19 cellular contexts compared by ENCODE assay signal in genomic region chr3:45564172-45564571, GRCh38. TPM values are rescaled to one million over a fixed set of nuclear protein-coding genes. Genes with fewer than 3 reads are reported as not detected.
DNase-seq lines count a peak whose midpoint lies in the region; ATAC-seq and TF ChIP-seq lines count a peak whose summit lies in the region.
"Had no signal": no experiment of that assay in that cellular context is flagged by ENCODE, and none has a peak within 500 bp of the region (broad histone marks: within the 10 kb centered on the region; RNA-seq: fewer than 3 reads in every experiment).

No MANE protein-coding gene starts in this region.

- H3K4me3 ChIP-seq in Caco-2 (ENCODE audit: low read depth, low read length) (no peak overlapping the region), upper lobe of right lung (no peak overlapping the region)
- H3K4me3 ChIP-seq: BLaER1, lower lobe of right lung had no signal

- no peaks in the 10 kb centered on the region for H3K36me3 ChIP-seq in Caco-2 (ENCODE audit: control insufficient read depth, insufficient read depth, low read length)
- no peaks in the 10 kb centered on the region for H3K36me3 ChIP-seq in upper lobe of right lung
- H3K36me3 ChIP-seq: BLaER1, lower lobe of right lung had no signal

- POLR2A ChIA-PET in Caco-2 (lab: Charles Lee): no interaction called here

- H3K4me3 Mint-ChIP-seq in Caco-2 (ENCODE audit: unreplicated experiment): no peak overlapping the region
- H3K4me3 Mint-ChIP-seq: activated CD4-positive, alpha-beta memory T cell treated with anti-CD3 and anti-CD28 coated beads, Interleukin-2, amount 10 ng/mL, durations not matched to agents 7 days and 5 days; nephron progenitor cell had no signal

- H3K27me3 ChIP-seq in Caco-2 (replicated peaks; ENCODE audit: control insufficient read depth, insufficient read depth, low read length): no peaks in the 10 kb centered on the region
- no peaks in the 10 kb centered on the region for H3K27me3 ChIP-seq in upper lobe of right lung
- H3K27me3 ChIP-seq: BLaER1 had no signal

- no peaks in the 10 kb centered on the region for H3K27me3 Mint-ChIP-seq in Caco-2 (ENCODE audit: insufficient read depth, unreplicated experiment)
- H3K27me3 Mint-ChIP-seq: activated CD4-positive, alpha-beta memory T cell treated with anti-CD3 and anti-CD28 coated beads, Interleukin-2, amount 10 ng/mL, durations not matched to agents 7 days and 5 days had no signal

- no peak overlapping the region for H3K27ac Mint-ChIP-seq in Caco-2 (ENCODE audit: unreplicated experiment)
- H3K27ac Mint-ChIP-seq: activated CD4-positive, alpha-beta memory T cell treated with anti-CD3 and anti-CD28 coated beads, Interleukin-2, amount 10 ng/mL, durations not matched to agents 7 days and 5 days; nephron progenitor cell had no signal

- DNase-seq in islet precursor cell (peak; percentile 7), NCI-H2081 treated with DMSO at 0.1 percent for 48 hours (lab: John Stamatoyannopoulos, UW) (no peak), Caco-2 (no peak), upper lobe of right lung (no peak)
- DNase-seq: activated CD4-positive, alpha-beta memory T cell treated with anti-CD3 and anti-CD28 coated beads, Interleukin-2, amount 10 ng/mL, durations not matched to agents 7 days and 5 days; activated naive CD4-positive, alpha-beta T cell; DMS79 treated with DMSO at 0.1 percent for 48 hours; KG1; lower lobe of right lung; NCI-H146; nephron progenitor cell; Right ventricle myocardium superior; stimulated activated CD4-positive, alpha-beta T cell treated with anti-CD3 and anti-CD28 coated beads, Interleukin-4, amount 100 ng/mL, for 24 hours; stimulated activated naive CD4-positive, alpha-beta T cell had no signal

- no peaks in the 10 kb centered on the region for H3K36me3 Mint-ChIP-seq in Caco-2 (ENCODE audit: insufficient read depth, unreplicated experiment)

- no peak for TF ChIP-seq CTCF in Caco-2 (IDR thresholded peaks at IDR 0.05; ENCODE audit: insufficient read depth in 1 of 2, low read depth in 1 of 2, low read length in 1 of 2, severe bottlenecking in 1 of 2, unreplicated experiment in 1 of 2)
- TF ChIP-seq CTCF in upper lobe of right lung (IDR thresholded peaks at IDR 0.05): no peak

- ATAC-seq in GM19025 (IDR thresholded peaks at IDR 0.05; ENCODE audit: low read depth, unreplicated experiment): peak; percentile 59
- peak; percentile 58 for ATAC-seq in GM21619 (IDR thresholded peaks at IDR 0.05; ENCODE audit: unreplicated experiment)
- ATAC-seq in HG03139 (IDR thresholded peaks at IDR 0.05; ENCODE audit: unreplicated experiment): peak; percentile 69
- no peak for ATAC-seq in HG02938 (IDR thresholded peaks at IDR 0.05; ENCODE audit: unreplicated experiment)
- no peak for ATAC-seq in upper lobe of right lung
- ATAC-seq: lower lobe of right lung had no signal

- no peak overlapping the region for H3K27ac ChIP-seq in upper lobe of right lung
- H3K27ac ChIP-seq: BLaER1, lower lobe of right lung had no signal

- CTCF ChIA-PET in Caco-2 (lab: Charles Lee): no interaction called here

- no TSS peak for BruUV-seq in Caco-2 (replicated peaks; lab: Mats Ljungman, UMichigan)

- H3K4me1 Mint-ChIP-seq in Caco-2 (ENCODE audit: low read depth, unreplicated experiment): no peaks in the 10 kb centered on the region

- H3K9me3 ChIP-seq in Caco-2: no peaks in the 10 kb centered on the region
- no peaks in the 10 kb centered on the region for H3K9me3 ChIP-seq in upper lobe of right lung
- H3K9me3 ChIP-seq: BLaER1, lower lobe of right lung had no signal

- H3K9me3 Mint-ChIP-seq in Caco-2 (ENCODE audit: unreplicated experiment): peaks cover 10% of the 10 kb centered on the region
- H3K9me3 Mint-ChIP-seq: activated CD4-positive, alpha-beta memory T cell treated with anti-CD3 and anti-CD28 coated beads, Interleukin-2, amount 10 ng/mL, durations not matched to agents 7 days and 5 days had no signal

- intact Hi-C loops in Caco-2 (cut with micrococcal nuclease; ENCODE audit: unreplicated experiment) (no loop called here), upper lobe of right lung (cut with DNase I) (no loop called here)

- H3K4me1 ChIP-seq in Caco-2 (no peaks in the 10 kb centered on the region), upper lobe of right lung (peaks cover 43% of the 10 kb centered on the region)

RNA-seq across cellular contexts. Expression of gene LIMD1, which starts 30.4 kb away (rescaled TPM):
- total RNA-seq in Caco-2 (2022) (28.4 and 31.3 TPM in 2 replicates), upper lobe of right lung (103 TPM)

Comparison
In these comparisons a context has a peak if more than half of its experiments do, and no peak if none do; other contexts are left out.
1. ATAC-seq: peak in GM19025 (single experiment), GM21619 (single experiment) and HG03139 (single experiment); none in HG02938 (single experiment) and upper lobe of right lung (single experiment).